1 cellular context compared by ENCODE assay signal in the genomic region with DNA sequence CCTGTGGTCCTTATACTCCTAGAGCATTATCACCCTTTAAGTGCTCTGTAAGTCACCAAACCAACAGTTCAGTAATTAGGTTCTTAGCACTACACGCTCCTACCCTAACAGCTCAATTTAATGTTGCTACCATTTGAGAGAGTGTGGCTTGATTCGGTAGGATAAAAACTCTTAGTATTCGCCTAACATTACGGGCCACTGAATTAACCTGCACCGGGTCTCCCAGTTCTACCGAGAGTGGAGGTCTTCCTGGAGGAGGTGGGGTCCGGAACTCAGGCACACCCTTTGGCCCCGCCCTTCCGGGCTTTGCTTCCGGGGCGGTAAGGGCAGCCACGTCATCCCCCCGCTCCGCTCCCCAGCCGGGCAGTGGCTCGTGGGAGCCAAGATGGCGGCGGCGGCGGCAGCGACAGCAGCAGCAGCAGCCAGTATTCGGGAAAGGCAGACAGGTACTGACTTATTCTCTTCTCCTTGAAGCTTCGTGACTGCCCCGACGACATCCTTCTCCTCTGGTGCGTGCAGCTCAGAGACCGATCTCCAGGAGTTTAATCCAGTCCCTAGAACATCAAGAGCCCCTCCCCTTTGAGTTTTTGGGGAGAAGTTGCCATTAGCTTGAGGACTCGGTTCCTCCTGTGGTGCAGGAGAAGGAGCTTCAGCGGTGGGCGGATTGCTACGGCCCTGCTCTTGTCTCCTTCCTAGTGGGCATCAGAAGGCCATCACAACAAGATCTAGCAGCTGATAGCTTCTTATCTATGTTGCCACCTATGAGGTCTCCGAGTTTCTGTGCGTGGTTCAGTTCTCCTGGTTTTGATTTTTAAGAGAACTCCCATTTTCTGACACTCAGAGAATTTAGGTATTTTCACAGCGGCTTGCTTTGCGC.
A peak's percentile ranks its signal among the peaks of the same experiment; 100 is the strongest.
TF ChIP-seq lines count a peak whose summit lies in the region.

A gene with protein sequence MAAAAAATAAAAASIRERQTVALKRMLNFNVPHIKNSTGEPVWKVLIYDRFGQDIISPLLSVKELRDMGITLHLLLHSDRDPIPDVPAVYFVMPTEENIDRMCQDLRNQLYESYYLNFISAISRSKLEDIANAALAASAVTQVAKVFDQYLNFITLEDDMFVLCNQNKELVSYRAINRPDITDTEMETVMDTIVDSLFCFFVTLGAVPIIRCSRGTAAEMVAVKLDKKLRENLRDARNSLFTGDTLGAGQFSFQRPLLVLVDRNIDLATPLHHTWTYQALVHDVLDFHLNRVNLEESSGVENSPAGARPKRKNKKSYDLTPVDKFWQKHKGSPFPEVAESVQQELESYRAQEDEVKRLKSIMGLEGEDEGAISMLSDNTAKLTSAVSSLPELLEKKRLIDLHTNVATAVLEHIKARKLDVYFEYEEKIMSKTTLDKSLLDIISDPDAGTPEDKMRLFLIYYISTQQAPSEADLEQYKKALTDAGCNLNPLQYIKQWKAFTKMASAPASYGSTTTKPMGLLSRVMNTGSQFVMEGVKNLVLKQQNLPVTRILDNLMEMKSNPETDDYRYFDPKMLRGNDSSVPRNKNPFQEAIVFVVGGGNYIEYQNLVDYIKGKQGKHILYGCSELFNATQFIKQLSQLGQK (plus strand): TSS at position 366 of the 877 bp plus-strand sequence. CDS start 20 bp downstream, at position 386.

TF ChIP-seq in HepG2, 621 proteins besides CTCF, POLR2A, EP300 and RAD21 (continued from another document and continues in another):
- TF ChIP-seq, protein P1, sequence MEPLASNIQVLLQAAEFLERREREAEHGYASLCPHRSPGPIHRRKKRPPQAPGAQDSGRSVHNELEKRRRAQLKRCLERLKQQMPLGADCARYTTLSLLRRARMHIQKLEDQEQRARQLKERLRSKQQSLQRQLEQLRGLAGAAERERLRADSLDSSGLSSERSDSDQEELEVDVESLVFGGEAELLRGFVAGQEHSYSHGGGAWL (CRISPR knock-in tag; IDR thresholded peaks at IDR 0.05): peak; percentile 99
- TF ChIP-seq TP53 (CRISPR knock-in tag; conservative IDR thresholded peaks at IDR 0.05) (peak; percentile 89), GATAD2A (CRISPR knock-in tag; IDR thresholded peaks at IDR 0.05) (peak; percentile 96), NFKB2 (CRISPR knock-in tag; IDR thresholded peaks at IDR 0.05; ENCODE audit: borderline replicate concordance) (peak; percentile 100), ZMYM3 (CRISPR knock-in tag; IDR thresholded peaks at IDR 0.05) (peak; percentile 98), TBL1XR1 (IDR thresholded peaks at IDR 0.05; ENCODE audit: borderline replicate concordance, low read length, partially characterized antibody) (no peak), MEF2D (CRISPR knock-in tag; IDR thresholded peaks at IDR 0.05) (peak; percentile 65; the same call in 1 of the 2 replicates), ZNF782 (CRISPR knock-in tag; IDR thresholded peaks at IDR 0.05; ENCODE audit: borderline replicate concordance) (peak; percentile 98; the same call in 1 of the 2 replicates), SIX1 (CRISPR knock-in tag; IDR thresholded peaks at IDR 0.05; ENCODE audit: borderline replicate concordance) (peak; percentile 73), ZNF367 (CRISPR knock-in tag; IDR thresholded peaks at IDR 0.05; ENCODE audit: borderline replicate concordance) (no peak; the same call in 1 of the 2 replicates), KLF11 (CRISPR knock-in tag; IDR thresholded peaks at IDR 0.05) (0 out of 2 replicates have a peak, but pooled peaks have one; percentile 96), POLR2AphosphoS5 (IDR thresholded peaks at IDR 0.05; ENCODE audit: low read depth, low read length) (peak; percentile 100), ZSCAN9 (CRISPR knock-in tag; IDR thresholded peaks at IDR 0.05; ENCODE audit: borderline replicate concordance) (peak; percentile 99), ZNF792 (CRISPR knock-in tag; IDR thresholded peaks at IDR 0.05) (peak; percentile 99), RARA (CRISPR knock-in tag; IDR thresholded peaks at IDR 0.05) (peak; percentile 72), AHR (CRISPR knock-in tag; IDR thresholded peaks at IDR 0.05) (peak; percentile 100), NPAS2 (CRISPR knock-in tag; IDR thresholded peaks at IDR 0.05; ENCODE audit: borderline replicate concordance) (no peak), FOXM1 (CRISPR knock-in tag; IDR thresholded peaks at IDR 0.05) (no peak), ZNF761 (CRISPR knock-in tag; conservative IDR thresholded peaks at IDR 0.05) (peak; percentile 99), ZNF263 (CRISPR knock-in tag; IDR thresholded peaks at IDR 0.05) (peak; percentile 73), NFE2L1 (CRISPR knock-in tag; IDR thresholded peaks at IDR 0.05; ENCODE audit: borderline replicate concordance) (no peak), CEBPB (IDR thresholded peaks at IDR 0.05; ENCODE audit: borderline replicate concordance, low read depth, low read length) (no peak), ZNF747 (CRISPR knock-in tag; IDR thresholded peaks at IDR 0.05; ENCODE audit: borderline replicate concordance) (peak; percentile 95), NFRKB (IDR thresholded peaks at IDR 0.05) (peak; percentile 96), ZNF460 (CRISPR knock-in tag; IDR thresholded peaks at IDR 0.05; ENCODE audit: borderline replicate concordance) (no peak; the same call in 1 of the 2 replicates)
- TF ChIP-seq, protein P2, sequence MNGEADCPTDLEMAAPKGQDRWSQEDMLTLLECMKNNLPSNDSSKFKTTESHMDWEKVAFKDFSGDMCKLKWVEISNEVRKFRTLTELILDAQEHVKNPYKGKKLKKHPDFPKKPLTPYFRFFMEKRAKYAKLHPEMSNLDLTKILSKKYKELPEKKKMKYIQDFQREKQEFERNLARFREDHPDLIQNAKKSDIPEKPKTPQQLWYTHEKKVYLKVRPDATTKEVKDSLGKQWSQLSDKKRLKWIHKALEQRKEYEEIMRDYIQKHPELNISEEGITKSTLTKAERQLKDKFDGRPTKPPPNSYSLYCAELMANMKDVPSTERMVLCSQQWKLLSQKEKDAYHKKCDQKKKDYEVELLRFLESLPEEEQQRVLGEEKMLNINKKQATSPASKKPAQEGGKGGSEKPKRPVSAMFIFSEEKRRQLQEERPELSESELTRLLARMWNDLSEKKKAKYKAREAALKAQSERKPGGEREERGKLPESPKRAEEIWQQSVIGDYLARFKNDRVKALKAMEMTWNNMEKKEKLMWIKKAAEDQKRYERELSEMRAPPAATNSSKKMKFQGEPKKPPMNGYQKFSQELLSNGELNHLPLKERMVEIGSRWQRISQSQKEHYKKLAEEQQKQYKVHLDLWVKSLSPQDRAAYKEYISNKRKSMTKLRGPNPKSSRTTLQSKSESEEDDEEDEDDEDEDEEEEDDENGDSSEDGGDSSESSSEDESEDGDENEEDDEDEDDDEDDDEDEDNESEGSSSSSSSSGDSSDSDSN (CRISPR knock-in tag; IDR thresholded peaks at IDR 0.05): peak; percentile 94
- TF ChIP-seq, protein P3, sequence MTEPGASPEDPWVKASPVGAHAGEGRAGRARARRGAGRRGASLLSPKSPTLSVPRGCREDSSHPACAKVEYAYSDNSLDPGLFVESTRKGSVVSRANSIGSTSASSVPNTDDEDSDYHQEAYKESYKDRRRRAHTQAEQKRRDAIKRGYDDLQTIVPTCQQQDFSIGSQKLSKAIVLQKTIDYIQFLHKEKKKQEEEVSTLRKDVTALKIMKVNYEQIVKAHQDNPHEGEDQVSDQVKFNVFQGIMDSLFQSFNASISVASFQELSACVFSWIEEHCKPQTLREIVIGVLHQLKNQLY (CRISPR knock-in tag; IDR thresholded peaks at IDR 0.05): peak; percentile 83
- TF ChIP-seq, protein P4, sequence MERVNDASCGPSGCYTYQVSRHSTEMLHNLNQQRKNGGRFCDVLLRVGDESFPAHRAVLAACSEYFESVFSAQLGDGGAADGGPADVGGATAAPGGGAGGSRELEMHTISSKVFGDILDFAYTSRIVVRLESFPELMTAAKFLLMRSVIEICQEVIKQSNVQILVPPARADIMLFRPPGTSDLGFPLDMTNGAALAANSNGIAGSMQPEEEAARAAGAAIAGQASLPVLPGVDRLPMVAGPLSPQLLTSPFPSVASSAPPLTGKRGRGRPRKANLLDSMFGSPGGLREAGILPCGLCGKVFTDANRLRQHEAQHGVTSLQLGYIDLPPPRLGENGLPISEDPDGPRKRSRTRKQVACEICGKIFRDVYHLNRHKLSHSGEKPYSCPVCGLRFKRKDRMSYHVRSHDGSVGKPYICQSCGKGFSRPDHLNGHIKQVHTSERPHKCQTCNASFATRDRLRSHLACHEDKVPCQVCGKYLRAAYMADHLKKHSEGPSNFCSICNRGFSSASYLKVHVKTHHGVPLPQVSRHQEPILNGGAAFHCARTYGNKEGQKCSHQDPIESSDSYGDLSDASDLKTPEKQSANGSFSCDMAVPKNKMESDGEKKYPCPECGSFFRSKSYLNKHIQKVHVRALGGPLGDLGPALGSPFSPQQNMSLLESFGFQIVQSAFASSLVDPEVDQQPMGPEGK (CRISPR knock-in tag; IDR thresholded peaks at IDR 0.05): peak; percentile 95
- TF ChIP-seq, protein P5, sequence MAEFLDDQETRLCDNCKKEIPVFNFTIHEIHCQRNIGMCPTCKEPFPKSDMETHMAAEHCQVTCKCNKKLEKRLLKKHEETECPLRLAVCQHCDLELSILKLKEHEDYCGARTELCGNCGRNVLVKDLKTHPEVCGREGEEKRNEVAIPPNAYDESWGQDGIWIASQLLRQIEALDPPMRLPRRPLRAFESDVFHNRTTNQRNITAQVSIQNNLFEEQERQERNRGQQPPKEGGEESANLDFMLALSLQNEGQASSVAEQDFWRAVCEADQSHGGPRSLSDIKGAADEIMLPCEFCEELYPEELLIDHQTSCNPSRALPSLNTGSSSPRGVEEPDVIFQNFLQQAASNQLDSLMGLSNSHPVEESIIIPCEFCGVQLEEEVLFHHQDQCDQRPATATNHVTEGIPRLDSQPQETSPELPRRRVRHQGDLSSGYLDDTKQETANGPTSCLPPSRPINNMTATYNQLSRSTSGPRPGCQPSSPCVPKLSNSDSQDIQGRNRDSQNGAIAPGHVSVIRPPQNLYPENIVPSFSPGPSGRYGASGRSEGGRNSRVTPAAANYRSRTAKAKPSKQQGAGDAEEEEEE (CRISPR knock-in tag; IDR thresholded peaks at IDR 0.05; ENCODE audit: borderline replicate concordance): peak; percentile 99
- TF ChIP-seq, protein P6, sequence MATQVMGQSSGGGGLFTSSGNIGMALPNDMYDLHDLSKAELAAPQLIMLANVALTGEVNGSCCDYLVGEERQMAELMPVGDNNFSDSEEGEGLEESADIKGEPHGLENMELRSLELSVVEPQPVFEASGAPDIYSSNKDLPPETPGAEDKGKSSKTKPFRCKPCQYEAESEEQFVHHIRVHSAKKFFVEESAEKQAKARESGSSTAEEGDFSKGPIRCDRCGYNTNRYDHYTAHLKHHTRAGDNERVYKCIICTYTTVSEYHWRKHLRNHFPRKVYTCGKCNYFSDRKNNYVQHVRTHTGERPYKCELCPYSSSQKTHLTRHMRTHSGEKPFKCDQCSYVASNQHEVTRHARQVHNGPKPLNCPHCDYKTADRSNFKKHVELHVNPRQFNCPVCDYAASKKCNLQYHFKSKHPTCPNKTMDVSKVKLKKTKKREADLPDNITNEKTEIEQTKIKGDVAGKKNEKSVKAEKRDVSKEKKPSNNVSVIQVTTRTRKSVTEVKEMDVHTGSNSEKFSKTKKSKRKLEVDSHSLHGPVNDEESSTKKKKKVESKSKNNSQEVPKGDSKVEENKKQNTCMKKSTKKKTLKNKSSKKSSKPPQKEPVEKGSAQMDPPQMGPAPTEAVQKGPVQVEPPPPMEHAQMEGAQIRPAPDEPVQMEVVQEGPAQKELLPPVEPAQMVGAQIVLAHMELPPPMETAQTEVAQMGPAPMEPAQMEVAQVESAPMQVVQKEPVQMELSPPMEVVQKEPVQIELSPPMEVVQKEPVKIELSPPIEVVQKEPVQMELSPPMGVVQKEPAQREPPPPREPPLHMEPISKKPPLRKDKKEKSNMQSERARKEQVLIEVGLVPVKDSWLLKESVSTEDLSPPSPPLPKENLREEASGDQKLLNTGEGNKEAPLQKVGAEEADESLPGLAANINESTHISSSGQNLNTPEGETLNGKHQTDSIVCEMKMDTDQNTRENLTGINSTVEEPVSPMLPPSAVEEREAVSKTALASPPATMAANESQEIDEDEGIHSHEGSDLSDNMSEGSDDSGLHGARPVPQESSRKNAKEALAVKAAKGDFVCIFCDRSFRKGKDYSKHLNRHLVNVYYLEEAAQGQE (IDR thresholded peaks at IDR 0.05; ENCODE audit: borderline replicate concordance in 1 of 2, low read depth in 1 of 2, low read length in 2 of 2): peak in 1 of 2 experiments; percentile 86; a peak in 2 of 4 replicates
- TF ChIP-seq, protein P7, sequence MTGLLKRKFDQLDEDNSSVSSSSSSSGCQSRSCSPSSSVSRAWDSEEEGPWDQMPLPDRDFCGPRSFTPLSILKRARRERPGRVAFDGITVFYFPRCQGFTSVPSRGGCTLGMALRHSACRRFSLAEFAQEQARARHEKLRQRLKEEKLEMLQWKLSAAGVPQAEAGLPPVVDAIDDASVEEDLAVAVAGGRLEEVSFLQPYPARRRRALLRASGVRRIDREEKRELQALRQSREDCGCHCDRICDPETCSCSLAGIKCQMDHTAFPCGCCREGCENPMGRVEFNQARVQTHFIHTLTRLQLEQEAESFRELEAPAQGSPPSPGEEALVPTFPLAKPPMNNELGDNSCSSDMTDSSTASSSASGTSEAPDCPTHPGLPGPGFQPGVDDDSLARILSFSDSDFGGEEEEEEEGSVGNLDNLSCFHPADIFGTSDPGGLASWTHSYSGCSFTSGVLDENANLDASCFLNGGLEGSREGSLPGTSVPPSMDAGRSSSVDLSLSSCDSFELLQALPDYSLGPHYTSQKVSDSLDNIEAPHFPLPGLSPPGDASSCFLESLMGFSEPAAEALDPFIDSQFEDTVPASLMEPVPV (CRISPR knock-in tag; IDR thresholded peaks at IDR 0.05): peak; percentile 99
- TF ChIP-seq, protein P8, sequence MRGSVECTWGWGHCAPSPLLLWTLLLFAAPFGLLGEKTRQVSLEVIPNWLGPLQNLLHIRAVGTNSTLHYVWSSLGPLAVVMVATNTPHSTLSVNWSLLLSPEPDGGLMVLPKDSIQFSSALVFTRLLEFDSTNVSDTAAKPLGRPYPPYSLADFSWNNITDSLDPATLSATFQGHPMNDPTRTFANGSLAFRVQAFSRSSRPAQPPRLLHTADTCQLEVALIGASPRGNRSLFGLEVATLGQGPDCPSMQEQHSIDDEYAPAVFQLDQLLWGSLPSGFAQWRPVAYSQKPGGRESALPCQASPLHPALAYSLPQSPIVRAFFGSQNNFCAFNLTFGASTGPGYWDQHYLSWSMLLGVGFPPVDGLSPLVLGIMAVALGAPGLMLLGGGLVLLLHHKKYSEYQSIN (CRISPR knock-in tag; IDR thresholded peaks at IDR 0.05; ENCODE audit: borderline replicate concordance): no peak
- TF ChIP-seq, protein P9, sequence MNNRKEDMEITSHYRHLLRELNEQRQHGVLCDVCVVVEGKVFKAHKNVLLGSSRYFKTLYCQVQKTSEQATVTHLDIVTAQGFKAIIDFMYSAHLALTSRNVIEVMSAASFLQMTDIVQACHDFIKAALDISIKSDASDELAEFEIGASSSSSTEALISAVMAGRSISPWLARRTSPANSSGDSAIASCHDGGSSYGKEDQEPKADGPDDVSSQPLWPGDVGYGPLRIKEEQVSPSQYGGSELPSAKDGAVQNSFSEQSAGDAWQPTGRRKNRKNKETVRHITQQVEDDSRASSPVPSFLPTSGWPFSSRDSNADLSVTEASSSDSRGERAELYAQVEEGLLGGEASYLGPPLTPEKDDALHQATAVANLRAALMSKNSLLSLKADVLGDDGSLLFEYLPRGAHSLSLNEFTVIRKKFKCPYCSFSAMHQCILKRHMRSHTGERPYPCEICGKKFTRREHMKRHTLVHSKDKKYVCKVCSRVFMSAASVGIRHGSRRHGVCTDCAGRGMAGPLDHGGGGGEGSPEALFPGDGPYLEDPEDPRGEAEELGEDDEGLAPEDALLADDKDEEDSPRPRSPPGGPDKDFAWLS (CRISPR knock-in tag; IDR thresholded peaks at IDR 0.05; ENCODE audit: borderline replicate concordance): peak; percentile 94
- TF ChIP-seq, protein P10, sequence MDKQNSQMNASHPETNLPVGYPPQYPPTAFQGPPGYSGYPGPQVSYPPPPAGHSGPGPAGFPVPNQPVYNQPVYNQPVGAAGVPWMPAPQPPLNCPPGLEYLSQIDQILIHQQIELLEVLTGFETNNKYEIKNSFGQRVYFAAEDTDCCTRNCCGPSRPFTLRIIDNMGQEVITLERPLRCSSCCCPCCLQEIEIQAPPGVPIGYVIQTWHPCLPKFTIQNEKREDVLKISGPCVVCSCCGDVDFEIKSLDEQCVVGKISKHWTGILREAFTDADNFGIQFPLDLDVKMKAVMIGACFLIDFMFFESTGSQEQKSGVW (CRISPR knock-in tag; IDR thresholded peaks at IDR 0.05; ENCODE audit: borderline replicate concordance): no peak; the same call in 1 of the 2 replicates
